17 cellular contexts compared by ENCODE assay signal in genomic region chr5:67031689-67032088, GRCh38.
DNase-seq lines count a peak whose midpoint lies in the region; ATAC-seq and TF ChIP-seq lines count a peak whose summit lies in the region.
"Had no signal": no experiment of that assay in that cellular context is flagged by ENCODE, and none has a peak within 500 bp of the region (broad histone marks: within the 10 kb centered on the region; RNA-seq: fewer than 3 reads in every experiment).

No MANE protein-coding gene starts in this region.

- peak; percentile 87 to 91 for ATAC-seq in activated T-cell treated with anti-CD3 and anti-CD28 coated beads, Interleukin-2, amount 50 U/mL, for 72 hours (replicated peaks in 1 of 2)
- ATAC-seq in stimulated activated effector memory CD8-positive, alpha-beta T cell treated with anti-CD3 and anti-CD28 coated beads, Interleukin-12 subunit alpha, Interleukin-12 subunit beta, amount 100 ng/mL, for 72 hours: peak; percentile 94
- no peak for ATAC-seq in HG03135 (IDR thresholded peaks at IDR 0.05; ENCODE audit: unreplicated experiment)

- H3K4me3 ChIP-seq in left ventricle myocardium inferior: no peak overlapping the region
- H3K4me3 ChIP-seq: colonic mucosa, skin epidermis, stomach had no signal

- H3K36me3 ChIP-seq in left ventricle myocardium inferior: no peaks in the 10 kb centered on the region
- H3K36me3 ChIP-seq: colonic mucosa, stomach had no signal

- no peaks in the 10 kb centered on the region for H3K9me3 Mint-ChIP-seq in activated T-cell treated with anti-CD3 and anti-CD28 coated beads, Interleukin-2, amount 50 U/mL, for 72 hours
- H3K9me3 Mint-ChIP-seq in activated T-helper 1 cell treated with anti-CD3 and anti-CD28 coated beads, Interleukin-12 subunit alpha, Interleukin-12 subunit beta, Interleukin-2, Interleukin-4 antibody, amounts not matched to agents 30 ng/mL and 10 ng/mL and 1 ng/mL, durations not matched to agents 14 hours and 24 hours and 36 hours: no peaks in the 10 kb centered on the region
- H3K9me3 Mint-ChIP-seq in stimulated activated effector memory CD8-positive, alpha-beta T cell treated with anti-CD3 and anti-CD28 coated beads, Interleukin-12 subunit alpha, Interleukin-12 subunit beta, amount 100 ng/mL, for 72 hours: no peaks in the 10 kb centered on the region

- H3K27ac Mint-ChIP-seq in activated T-cell treated with anti-CD3 and anti-CD28 coated beads, Interleukin-2, amount 50 U/mL, for 72 hours: peak overlapping the region; percentile 82
- peak overlapping the region; percentile 82 for H3K27ac Mint-ChIP-seq in activated T-helper 1 cell treated with anti-CD3 and anti-CD28 coated beads, Interleukin-12 subunit alpha, Interleukin-12 subunit beta, Interleukin-2, Interleukin-4 antibody, amounts not matched to agents 30 ng/mL and 10 ng/mL and 1 ng/mL, durations not matched to agents 14 hours and 24 hours and 36 hours
- peak overlapping the region; percentile 92 for H3K27ac Mint-ChIP-seq in stimulated activated effector memory CD8-positive, alpha-beta T cell treated with anti-CD3 and anti-CD28 coated beads, Interleukin-12 subunit alpha, Interleukin-12 subunit beta, amount 100 ng/mL, for 72 hours

- no peaks in the 10 kb centered on the region for H3K27me3 Mint-ChIP-seq in activated T-cell treated with anti-CD3 and anti-CD28 coated beads, Interleukin-2, amount 50 U/mL, for 72 hours (ENCODE audit: low read depth)
- H3K27me3 Mint-ChIP-seq in activated T-helper 1 cell treated with anti-CD3 and anti-CD28 coated beads, Interleukin-12 subunit alpha, Interleukin-12 subunit beta, Interleukin-2, Interleukin-4 antibody, amounts not matched to agents 30 ng/mL and 10 ng/mL and 1 ng/mL, durations not matched to agents 14 hours and 24 hours and 36 hours (ENCODE audit: insufficient read depth): no peaks in the 10 kb centered on the region

- peaks cover 88% of the 10 kb centered on the region for H3K4me1 Mint-ChIP-seq in activated T-cell treated with anti-CD3 and anti-CD28 coated beads, Interleukin-2, amount 50 U/mL, for 72 hours (ENCODE audit: low read depth)
- peaks cover 79% of the 10 kb centered on the region for H3K4me1 Mint-ChIP-seq in activated T-helper 1 cell treated with anti-CD3 and anti-CD28 coated beads, Interleukin-12 subunit alpha, Interleukin-12 subunit beta, Interleukin-2, Interleukin-4 antibody, amounts not matched to agents 30 ng/mL and 10 ng/mL and 1 ng/mL, durations not matched to agents 14 hours and 24 hours and 36 hours (ENCODE audit: low read depth)
- H3K4me1 Mint-ChIP-seq in stimulated activated effector memory CD8-positive, alpha-beta T cell treated with anti-CD3 and anti-CD28 coated beads, Interleukin-12 subunit alpha, Interleukin-12 subunit beta, amount 100 ng/mL, for 72 hours: peaks cover 42% of the 10 kb centered on the region

- intact Hi-C loops in activated T-helper 1 cell treated with anti-CD3 and anti-CD28 coated beads, Interleukin-12 subunit alpha, Interleukin-12 subunit beta, Interleukin-2, Interleukin-4 antibody, amounts not matched to agents 30 ng/mL and 10 ng/mL and 1 ng/mL, durations not matched to agents 14 hours and 24 hours and 36 hours (cut with micrococcal nuclease): loop anchor here (1.0 to 5.0 kb wide), 5 partner anchors 8 to 1104 kb away; partner anchors contain the start of gene ERBIN
- intact Hi-C loops in left ventricle myocardium inferior (cut with micrococcal nuclease): no loop called here

- H3K27ac ChIP-seq in left ventricle myocardium inferior (replicated peaks): peak overlapping the region; percentile 71
- H3K27ac ChIP-seq: colonic mucosa, stomach had no signal

- DNase-seq in activated T-cell treated with anti-CD3 and anti-CD28 coated beads, Interleukin-2, amount 50 U/mL, for 72 hours: peak in 1 of 2 donors; percentile 21
- DNase-seq in activated T-cell treated with anti-CD3 and anti-CD28 coated beads, Interleukin-2, amount 50 U/mL, for 48 hours: no peak
- DNase-seq in activated T-helper 1 cell treated with anti-CD3 and anti-CD28 coated beads, Interleukin-12 subunit alpha, Interleukin-12 subunit beta, Interleukin-2, Interleukin-4 antibody, amounts not matched to agents 30 ng/mL and 10 ng/mL and 1 ng/mL, durations not matched to agents 14 hours and 24 hours and 36 hours (ENCODE audit: low spot score): no peak
- DNase-seq in left ventricle myocardium inferior: no peak
- DNase-seq in stimulated activated effector memory CD8-positive, alpha-beta T cell treated with anti-CD3 and anti-CD28 coated beads, Interleukin-12 subunit alpha, Interleukin-12 subunit beta, amount 100 ng/mL, for 72 hours (ENCODE audit: low spot score in 2 of 2): no peak
- DNase-seq in NCI-H2081 (lab: John Stamatoyannopoulos, UW): no peak
- DNase-seq in middle frontal gyrus (ENCODE audit: extremely low spot score, low spot score): no peak
- DNase-seq: activated CD8-positive, alpha-beta memory T cell treated with anti-CD3 and anti-CD28 coated beads, Interleukin-2, amount 50 U/mL, for 4 hours; colonic mucosa; glutamatergic neuron; kidney; NCI-H2029; NCI-H510A treated with DMSO at 0.1 percent for 48 hours; occipital lobe; stomach had no signal

- TF ChIP-seq CTCF in left ventricle myocardium inferior (IDR thresholded peaks at IDR 0.05; ENCODE audit: borderline replicate concordance): no peak

- peak overlapping the region; percentile 49 to 76 for H3K4me3 Mint-ChIP-seq in activated T-cell treated with anti-CD3 and anti-CD28 coated beads, Interleukin-2, amount 50 U/mL, for 72 hours
- H3K4me3 Mint-ChIP-seq in activated T-helper 1 cell treated with anti-CD3 and anti-CD28 coated beads, Interleukin-12 subunit alpha, Interleukin-12 subunit beta, Interleukin-2, Interleukin-4 antibody, amounts not matched to agents 30 ng/mL and 10 ng/mL and 1 ng/mL, durations not matched to agents 14 hours and 24 hours and 36 hours: peak overlapping the region; percentile 19
- peak overlapping the region; percentile 41 for H3K4me3 Mint-ChIP-seq in stimulated activated effector memory CD8-positive, alpha-beta T cell treated with anti-CD3 and anti-CD28 coated beads, Interleukin-12 subunit alpha, Interleukin-12 subunit beta, amount 100 ng/mL, for 72 hours

- no peaks in the 10 kb centered on the region for H3K9me3 ChIP-seq in left ventricle myocardium inferior (replicated peaks)
- H3K9me3 ChIP-seq: colonic mucosa, stomach had no signal

- H3K4me1 ChIP-seq in left ventricle myocardium inferior: peaks cover 79% of the 10 kb centered on the region
- H3K4me1 ChIP-seq: colonic mucosa had no signal

- H3K27me3 ChIP-seq in left ventricle myocardium inferior (ENCODE audit: low read depth): no peaks in the 10 kb centered on the region
- H3K27me3 ChIP-seq: colonic mucosa, stomach had no signal

- H3K36me3 Mint-ChIP-seq in activated T-cell treated with anti-CD3 and anti-CD28 coated beads, Interleukin-2, amount 50 U/mL, for 72 hours (ENCODE audit: insufficient read depth in 2 of 2): peaks cover 0 to 6% of the 10 kb centered on the region in 2 donors
- H3K36me3 Mint-ChIP-seq in activated T-helper 1 cell treated with anti-CD3 and anti-CD28 coated beads, Interleukin-12 subunit alpha, Interleukin-12 subunit beta, Interleukin-2, Interleukin-4 antibody, amounts not matched to agents 30 ng/mL and 10 ng/mL and 1 ng/mL, durations not matched to agents 14 hours and 24 hours and 36 hours (ENCODE audit: low read depth): peaks cover 18% of the 10 kb centered on the region
- H3K36me3 Mint-ChIP-seq in stimulated activated effector memory CD8-positive, alpha-beta T cell treated with anti-CD3 and anti-CD28 coated beads, Interleukin-12 subunit alpha, Interleukin-12 subunit beta, amount 100 ng/mL, for 72 hours: no peaks in the 10 kb centered on the region
